Comparison of ENCODE assay signal across 1 cellular context in the genomic region with DNA sequence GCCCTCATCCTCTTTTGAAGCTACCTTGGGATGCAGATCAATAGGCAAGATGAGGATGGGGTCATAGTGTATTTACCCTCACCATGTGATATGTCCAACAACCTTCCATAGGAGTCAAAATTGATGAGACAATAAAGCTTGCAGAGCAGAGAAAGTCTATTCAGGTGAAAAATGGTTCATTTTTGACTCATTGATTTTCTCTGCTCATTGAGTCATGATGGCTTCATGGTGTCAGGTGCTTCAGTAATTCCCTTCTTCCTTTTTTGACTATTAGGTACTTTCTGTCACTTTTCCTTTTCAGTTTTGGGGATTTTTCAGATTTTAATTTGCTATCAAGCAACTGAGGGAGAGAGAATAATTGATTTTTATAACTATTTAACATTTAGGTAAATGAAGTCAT.
TF ChIP-seq lines count a peak whose summit lies in the region.

No MANE protein-coding gene starts in this region.

TF ChIP-seq in GM12878, 131 proteins besides CTCF, POLR2A, EP300 and RAD21:
- TF ChIP-seq ETV6 (conservative IDR thresholded peaks at IDR 0.05 in 1 of 2, IDR thresholded peaks at IDR 0.05 in 1 of 2; ENCODE audit: borderline replicate concordance in 1 of 2, low read depth in 1 of 2) (no peak), HDGF (IDR thresholded peaks at IDR 0.05) (no peak), ZNF217 (IDR thresholded peaks at IDR 0.05) (no peak), CHD4 (IDR thresholded peaks at IDR 0.05) (no peak), RAD51 (IDR thresholded peaks at IDR 0.05) (no peak), YBX1 (IDR thresholded peaks at IDR 0.05) (no peak), SIN3A (IDR thresholded peaks at IDR 0.05; ENCODE audit: low read depth, low read length) (no peak), SPI1 (IDR thresholded peaks at IDR 0.05; ENCODE audit: borderline replicate concordance, insufficient read depth, low read depth, low read length) (no peak), FOXM1 (IDR thresholded peaks at IDR 0.05; ENCODE audit: low read depth, low read length) (peak; percentile 56; the same call in 1 of the 2 replicates), MEF2B (IDR thresholded peaks at IDR 0.05; ENCODE audit: partially characterized antibody, poor library complexity, severe bottlenecking) (no peak), CBFB (IDR thresholded peaks at IDR 0.05; ENCODE audit: low read depth) (no peak), PML (IDR thresholded peaks at IDR 0.05; ENCODE audit: low read length) (no peak), NFIC (IDR thresholded peaks at IDR 0.05; ENCODE audit: low read depth, low read length) (peak; percentile 63), ZNF622 (IDR thresholded peaks at IDR 0.05) (no peak), CHD2 (IDR thresholded peaks at IDR 0.05; ENCODE audit: borderline replicate concordance, low read depth, low read length) (no peak), BHLHE40 (IDR thresholded peaks at IDR 0.05; ENCODE audit: borderline replicate concordance in 1 of 2, low read depth in 2 of 2, low read length in 1 of 2) (no peak), JUNB (IDR thresholded peaks at IDR 0.05) (peak; percentile 74), KAT2A (conservative IDR thresholded peaks at IDR 0.05; ENCODE audit: control insufficient read depth, low read depth, low read length) (no peak)
- TF ChIP-seq, protein P1, sequence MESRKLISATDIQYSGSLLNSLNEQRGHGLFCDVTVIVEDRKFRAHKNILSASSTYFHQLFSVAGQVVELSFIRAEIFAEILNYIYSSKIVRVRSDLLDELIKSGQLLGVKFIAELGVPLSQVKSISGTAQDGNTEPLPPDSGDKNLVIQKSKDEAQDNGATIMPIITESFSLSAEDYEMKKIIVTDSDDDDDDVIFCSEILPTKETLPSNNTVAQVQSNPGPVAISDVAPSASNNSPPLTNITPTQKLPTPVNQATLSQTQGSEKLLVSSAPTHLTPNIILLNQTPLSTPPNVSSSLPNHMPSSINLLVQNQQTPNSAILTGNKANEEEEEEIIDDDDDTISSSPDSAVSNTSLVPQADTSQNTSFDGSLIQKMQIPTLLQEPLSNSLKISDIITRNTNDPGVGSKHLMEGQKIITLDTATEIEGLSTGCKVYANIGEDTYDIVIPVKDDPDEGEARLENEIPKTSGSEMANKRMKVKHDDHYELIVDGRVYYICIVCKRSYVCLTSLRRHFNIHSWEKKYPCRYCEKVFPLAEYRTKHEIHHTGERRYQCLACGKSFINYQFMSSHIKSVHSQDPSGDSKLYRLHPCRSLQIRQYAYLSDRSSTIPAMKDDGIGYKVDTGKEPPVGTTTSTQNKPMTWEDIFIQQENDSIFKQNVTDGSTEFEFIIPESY (IDR thresholded peaks at IDR 0.05): no peak
- TF ChIP-seq, protein P2, sequence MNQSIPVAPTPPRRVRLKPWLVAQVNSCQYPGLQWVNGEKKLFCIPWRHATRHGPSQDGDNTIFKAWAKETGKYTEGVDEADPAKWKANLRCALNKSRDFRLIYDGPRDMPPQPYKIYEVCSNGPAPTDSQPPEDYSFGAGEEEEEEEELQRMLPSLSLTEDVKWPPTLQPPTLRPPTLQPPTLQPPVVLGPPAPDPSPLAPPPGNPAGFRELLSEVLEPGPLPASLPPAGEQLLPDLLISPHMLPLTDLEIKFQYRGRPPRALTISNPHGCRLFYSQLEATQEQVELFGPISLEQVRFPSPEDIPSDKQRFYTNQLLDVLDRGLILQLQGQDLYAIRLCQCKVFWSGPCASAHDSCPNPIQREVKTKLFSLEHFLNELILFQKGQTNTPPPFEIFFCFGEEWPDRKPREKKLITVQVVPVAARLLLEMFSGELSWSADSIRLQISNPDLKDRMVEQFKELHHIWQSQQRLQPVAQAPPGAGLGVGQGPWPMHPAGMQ (IDR thresholded peaks at IDR 0.05; ENCODE audit: borderline replicate concordance): no peak
- TF ChIP-seq, protein P3, sequence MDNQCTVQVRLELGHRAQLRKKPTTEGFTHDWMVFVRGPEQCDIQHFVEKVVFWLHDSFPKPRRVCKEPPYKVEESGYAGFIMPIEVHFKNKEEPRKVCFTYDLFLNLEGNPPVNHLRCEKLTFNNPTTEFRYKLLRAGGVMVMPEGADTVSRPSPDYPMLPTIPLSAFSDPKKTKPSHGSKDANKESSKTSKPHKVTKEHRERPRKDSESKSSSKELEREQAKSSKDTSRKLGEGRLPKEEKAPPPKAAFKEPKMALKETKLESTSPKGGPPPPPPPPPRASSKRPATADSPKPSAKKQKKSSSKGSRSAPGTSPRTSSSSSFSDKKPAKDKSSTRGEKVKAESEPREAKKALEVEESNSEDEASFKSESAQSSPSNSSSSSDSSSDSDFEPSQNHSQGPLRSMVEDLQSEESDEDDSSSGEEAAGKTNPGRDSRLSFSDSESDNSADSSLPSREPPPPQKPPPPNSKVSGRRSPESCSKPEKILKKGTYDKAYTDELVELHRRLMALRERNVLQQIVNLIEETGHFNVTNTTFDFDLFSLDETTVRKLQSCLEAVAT (IDR thresholded peaks at IDR 0.05): no peak
- TF ChIP-seq, protein P4, sequence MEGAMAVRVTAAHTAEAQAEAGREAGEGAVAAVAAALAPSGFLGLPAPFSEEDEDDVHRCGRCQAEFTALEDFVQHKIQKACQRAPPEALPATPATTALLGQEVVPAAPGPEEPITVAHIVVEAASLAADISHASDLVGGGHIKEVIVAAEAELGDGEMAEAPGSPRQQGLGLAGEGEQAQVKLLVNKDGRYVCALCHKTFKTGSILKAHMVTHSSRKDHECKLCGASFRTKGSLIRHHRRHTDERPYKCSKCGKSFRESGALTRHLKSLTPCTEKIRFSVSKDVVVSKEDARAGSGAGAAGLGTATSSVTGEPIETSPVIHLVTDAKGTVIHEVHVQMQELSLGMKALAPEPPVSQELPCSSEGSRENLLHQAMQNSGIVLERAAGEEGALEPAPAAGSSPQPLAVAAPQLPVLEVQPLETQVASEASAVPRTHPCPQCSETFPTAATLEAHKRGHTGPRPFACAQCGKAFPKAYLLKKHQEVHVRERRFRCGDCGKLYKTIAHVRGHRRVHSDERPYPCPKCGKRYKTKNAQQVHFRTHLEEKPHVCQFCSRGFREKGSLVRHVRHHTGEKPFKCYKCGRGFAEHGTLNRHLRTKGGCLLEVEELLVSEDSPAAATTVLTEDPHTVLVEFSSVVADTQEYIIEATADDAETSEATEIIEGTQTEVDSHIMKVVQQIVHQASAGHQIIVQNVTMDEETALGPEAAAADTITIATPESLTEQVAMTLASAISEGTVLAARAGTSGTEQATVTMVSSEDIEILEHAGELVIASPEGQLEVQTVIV (IDR thresholded peaks at IDR 0.05; ENCODE audit: borderline replicate concordance, partially characterized antibody): no peak
- TF ChIP-seq, protein P5, sequence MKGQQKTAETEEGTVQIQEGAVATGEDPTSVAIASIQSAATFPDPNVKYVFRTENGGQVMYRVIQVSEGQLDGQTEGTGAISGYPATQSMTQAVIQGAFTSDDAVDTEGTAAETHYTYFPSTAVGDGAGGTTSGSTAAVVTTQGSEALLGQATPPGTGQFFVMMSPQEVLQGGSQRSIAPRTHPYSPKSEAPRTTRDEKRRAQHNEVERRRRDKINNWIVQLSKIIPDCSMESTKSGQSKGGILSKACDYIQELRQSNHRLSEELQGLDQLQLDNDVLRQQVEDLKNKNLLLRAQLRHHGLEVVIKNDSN (IDR thresholded peaks at IDR 0.05; ENCODE audit: borderline replicate concordance, extremely low read length, insufficient read depth, low read depth, low read length): no peak
